Comparison of ENCODE assay signal across 8 cellular contexts in genomic region chr2:143110759-143111428, GRCh38.
DNase-seq lines count a peak whose midpoint lies in the region; ATAC-seq lines count a peak whose summit lies in the region.

No MANE protein-coding gene starts in this region.

- peak; percentile 95 for ATAC-seq in HG02678 (IDR thresholded peaks at IDR 0.05; ENCODE audit: unreplicated experiment)

- DNase-seq in SHP77 (lab: John Stamatoyannopoulos, UW), result peak; percentile 19 to 26
- no peak for DNase-seq in SHP77 treated with DMSO at 0.1 percent for 48 hours (lab: John Stamatoyannopoulos, UW)
- DNase-seq in NCI-H1092 treated with DMSO at 0.1 percent for 48 hours (lab: John Stamatoyannopoulos, UW), result peak; percentile 29
- DNase-seq in T-helper 22 cell (ENCODE audit: low read depth), result peak; percentile 26
- DNase-seq in astrocyte of the hippocampus (ENCODE audit: low read depth, low spot score), result peak; percentile 81
- peak; percentile 69 for DNase-seq in iPS DF 4.7 (ENCODE audit: extremely low read depth, low spot score)
- peak in 2 of 3 donors; percentile 51 to 58 for DNase-seq in stimulated activated CD4-positive, alpha-beta T cell treated with anti-CD3 and anti-CD28 coated beads, Interleukin-12 subunit alpha, Interleukin-12 subunit beta, amount 100 ng/mL, for 48 hours (ENCODE audit: low read depth in 2 of 3, low spot score in 1 of 3)
